25 cellular contexts compared by ENCODE assay signal in genomic region chr11:39221739-39222138, GRCh38.
"Had no signal": no experiment of that assay in that cellular context is flagged by ENCODE, and none has a peak within 500 bp of the region (broad histone marks: within the 10 kb centered on the region; RNA-seq: fewer than 3 reads in every experiment).

No MANE protein-coding gene starts in this region.

- DNase-seq: activated B cell treated with CpG ODN at 0.5 μM for 24 hours; activated CD4-positive, alpha-beta T cell treated with anti-CD3 and anti-CD28 coated beads for 48 hours; activated CD4-positive, alpha-beta T cell treated with anti-CD3 and anti-CD28 coated beads, Interleukin-2, amount 50 U/mL, for 1 hour; activated CD4-positive, alpha-beta T cell treated with anti-CD3 and anti-CD28 coated beads, Interleukin-2, amount 50 U/mL, for 48 hours; activated CD8-positive, alpha-beta memory T cell treated with anti-CD3 and anti-CD28 coated beads for 24 hours; activated CD8-positive, alpha-beta T cell treated with anti-CD3 and anti-CD28 coated beads for 36 hours; activated effector memory CD4-positive, alpha-beta T cell treated with Interleukin-2 at 50 U/mL for 16 hours; activated gamma-delta T cell treated with Interleukin-2 at 50 U/mL for 16 hours; activated naive CD4-positive, alpha-beta T cell treated with anti-CD3 and anti-CD28 coated beads, Interleukin-2, amount 50 U/mL, for 16 hours; activated naive CD4-positive, alpha-beta T cell treated with Interleukin-2 at 50 U/mL for 16 hours; activated T-cell treated with anti-CD3 and anti-CD28 coated beads, Interleukin-2, amount 50 U/mL, for 4 hours; amniotic stem cell; anterior cingulate cortex; brain microvascular endothelial cell; dorsolateral prefrontal cortex; effector memory CD4-positive, alpha-beta T cell; erythroblast; foreskin keratinocyte; gastrocnemius medialis; glutamatergic neuron; heart left ventricle; T1000; WERI-Rb-1 had no signal

- H3K9me3 ChIP-seq: esophagus muscularis mucosa, gastrocnemius medialis, heart left ventricle had no signal

- H3K36me3 ChIP-seq: brain microvascular endothelial cell, esophagus muscularis mucosa, gastrocnemius medialis, heart left ventricle, WERI-Rb-1 had no signal

- H3K27me3 ChIP-seq: brain microvascular endothelial cell, dorsolateral prefrontal cortex, esophagus muscularis mucosa, foreskin keratinocyte, gastrocnemius medialis, heart left ventricle had no signal

- H3K4me1 ChIP-seq: esophagus muscularis mucosa, foreskin keratinocyte, gastrocnemius medialis, heart left ventricle had no signal

- H3K4me3 ChIP-seq: coronary artery, dorsolateral prefrontal cortex, esophagus muscularis mucosa, gastrocnemius medialis, heart left ventricle had no signal
